ENCODE assay signal across 24 cellular contexts in genomic region chr12:1551496-1551895, GRCh38.
"Had no signal": no experiment of that assay in that cellular context is flagged by ENCODE, and none has a peak within 500 bp of the region (broad histone marks: within the 10 kb centered on the region; RNA-seq: fewer than 3 reads in every experiment).

No MANE protein-coding gene starts in this region.

- H3K27ac Mint-ChIP-seq: activated CD4-positive, alpha-beta memory T cell treated with anti-CD3 and anti-CD28 coated beads for 36 hours; activated naive CD4-positive, alpha-beta T cell treated with anti-CD3 and anti-CD28 coated beads, Interleukin-2, amount 50 U/mL, for 24 hours; activated naive CD8-positive, alpha-beta T cell treated with anti-CD3 and anti-CD28 coated beads, Interleukin-2, amount 50 U/mL, for 24 hours; activated T-helper 1 cell treated with anti-CD3 and anti-CD28 coated beads, Interleukin-12 subunit alpha, Interleukin-12 subunit beta, Interleukin-2, Interleukin-4 antibody, amounts not matched to agents 30 ng/mL and 10 ng/mL and 1 ng/mL, durations not matched to agents 14 hours and 24 hours and 36 hours; endodermal cell; naive thymus-derived CD4-positive, alpha-beta T cell; stimulated activated naive CD8-positive, alpha-beta T cell treated with anti-CD3 and anti-CD28 coated beads, Interleukin-15, Interleukin-2, amounts not matched to agents 100 ng/mL and 50 ng/mL, for 24 hours; type B pancreatic cell had no signal

- H3K27me3 ChIP-seq: uterus had no signal

- H3K27ac ChIP-seq: heart right ventricle, left ventricle myocardium inferior, spleen, thoracic aorta, uterus, VCaP had no signal

- H3K36me3 Mint-ChIP-seq: activated CD4-positive, alpha-beta memory T cell treated with anti-CD3 and anti-CD28 coated beads for 36 hours; activated naive CD4-positive, alpha-beta T cell treated with anti-CD3 and anti-CD28 coated beads, Interleukin-2, amount 50 U/mL, for 24 hours had no signal

- H3K27me3 Mint-ChIP-seq: activated naive CD4-positive, alpha-beta T cell treated with anti-CD3 and anti-CD28 coated beads, Interleukin-2, amount 50 U/mL, for 24 hours had no signal

- H3K4me3 Mint-ChIP-seq: activated CD4-positive, alpha-beta memory T cell treated with anti-CD3 and anti-CD28 coated beads for 36 hours; activated naive CD4-positive, alpha-beta T cell treated with anti-CD3 and anti-CD28 coated beads, Interleukin-2, amount 50 U/mL, for 24 hours; activated naive CD8-positive, alpha-beta T cell treated with anti-CD3 and anti-CD28 coated beads, Interleukin-2, amount 50 U/mL, for 24 hours; activated T-helper 1 cell treated with anti-CD3 and anti-CD28 coated beads, Interleukin-12 subunit alpha, Interleukin-12 subunit beta, Interleukin-2, Interleukin-4 antibody, amounts not matched to agents 30 ng/mL and 10 ng/mL and 1 ng/mL, durations not matched to agents 14 hours and 24 hours and 36 hours; endodermal cell; naive thymus-derived CD4-positive, alpha-beta T cell; stimulated activated naive CD8-positive, alpha-beta T cell treated with anti-CD3 and anti-CD28 coated beads, Interleukin-15, Interleukin-2, amounts not matched to agents 100 ng/mL and 50 ng/mL, for 24 hours; type B pancreatic cell had no signal

- H3K4me3 ChIP-seq: heart right ventricle, left ventricle myocardium inferior, lung, spleen, thoracic aorta, uterus had no signal

- ATAC-seq: activated naive CD8-positive, alpha-beta T cell treated with anti-CD3 and anti-CD28 coated beads, Interleukin-2, amount 50 U/mL, for 24 hours; esophagus mucosa; heart right ventricle; naive thymus-derived CD4-positive, alpha-beta T cell; right cardiac atrium had no signal

- H3K36me3 ChIP-seq: heart right ventricle, left ventricle myocardium inferior, spleen, thoracic aorta, uterus had no signal

- H3K9me3 ChIP-seq: left ventricle myocardium inferior, spleen, thoracic aorta, uterus had no signal

- H3K4me1 ChIP-seq: heart right ventricle, left ventricle myocardium inferior, uterus had no signal

- H3K9me3 Mint-ChIP-seq: activated naive CD4-positive, alpha-beta T cell treated with anti-CD3 and anti-CD28 coated beads, Interleukin-2, amount 50 U/mL, for 24 hours; activated naive CD8-positive, alpha-beta T cell treated with anti-CD3 and anti-CD28 coated beads, Interleukin-2, amount 50 U/mL, for 24 hours had no signal

- DNase-seq: activated CD4-positive, alpha-beta memory T cell treated with anti-CD3 and anti-CD28 coated beads for 36 hours; activated CD4-positive, alpha-beta T cell treated with anti-CD3 and anti-CD28 coated beads for 48 hours; activated CD8-positive, alpha-beta memory T cell treated with anti-CD3 and anti-CD28 coated beads, Interleukin-2, amount 50 U/mL, for 4 hours; activated naive CD8-positive, alpha-beta T cell treated with anti-CD3 and anti-CD28 coated beads, Interleukin-2, amount 50 U/mL, for 24 hours; activated T-cell treated with anti-CD3 and anti-CD28 coated beads, Interleukin-2, amount 50 U/mL, for 1 hour; amygdala; central memory CD4-positive, alpha-beta T cell; endodermal cell; foreskin melanocyte; heart right ventricle; left ventricle myocardium inferior; mesendoderm; naive thymus-derived CD4-positive, alpha-beta T cell; right cardiac atrium; spleen; uterus had no signal
